Comparison of ENCODE assay signal across 8 cellular contexts in the genomic region with DNA sequence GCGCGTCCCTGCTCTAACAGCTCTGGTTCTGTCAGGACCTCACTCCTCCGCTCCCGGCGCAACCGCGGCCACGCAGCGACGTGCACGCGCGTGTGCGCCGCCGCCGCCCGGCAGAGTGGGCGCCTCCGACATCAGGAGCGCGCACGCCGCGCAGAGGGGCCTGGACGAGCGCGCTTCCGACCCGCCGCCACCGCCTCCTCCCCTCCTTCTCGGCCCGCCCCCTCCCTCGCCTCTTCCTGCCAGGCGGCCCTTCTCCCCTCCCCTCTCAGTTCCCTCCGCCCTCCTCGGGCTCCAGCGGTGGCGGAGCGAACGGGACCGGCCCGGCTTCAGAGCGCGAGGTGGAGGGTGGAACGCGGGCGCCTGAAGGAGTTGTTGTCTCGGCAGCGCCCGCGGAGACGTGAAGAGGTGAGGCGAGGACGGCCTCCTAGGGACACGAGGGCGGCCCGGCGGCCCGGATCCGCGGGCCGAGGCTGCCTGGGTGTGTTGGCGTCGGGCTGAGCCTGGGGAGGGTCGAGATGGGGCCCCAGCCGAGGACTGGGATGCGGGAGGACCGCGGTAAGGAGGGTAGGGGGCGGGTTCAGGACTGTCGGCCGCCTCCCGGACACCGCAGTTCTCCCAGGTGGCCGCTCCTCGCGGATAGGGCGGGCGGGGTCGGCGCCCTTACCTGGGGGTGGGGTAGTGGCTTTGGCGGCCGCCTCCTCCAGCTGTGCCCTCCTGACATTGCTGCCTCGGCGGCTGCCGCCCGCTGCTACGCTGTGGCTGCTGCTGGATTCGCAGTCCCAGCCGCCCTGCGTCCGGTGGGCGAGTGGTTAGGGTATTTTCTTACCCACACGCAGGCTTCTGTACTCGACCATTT. TPM values are rescaled to one million over a fixed set of nuclear protein-coding genes. Genes with fewer than 3 reads are reported as not detected.
A peak's percentile ranks its signal among the peaks of the same experiment; 100 is the strongest.
DNase-seq lines count a peak whose midpoint lies in the region; ATAC-seq and TF ChIP-seq lines count a peak whose summit lies in the region.

A gene (plus strand): TSS at position 268 of the 856 bp plus-strand sequence.

- TF ChIP-seq CTCF in GM10248 (IDR thresholded peaks at IDR 0.05; ENCODE audit: control extremely low read depth, extremely low read depth, low read depth, missing control alignments) (no peak), omental fat pad (IDR thresholded peaks at IDR 0.05) (no peak)

- CTCF ChIA-PET in GM10248 (lab: Yijun Ruan, JAX), result interaction anchor here (1.0 to 3.0 kb wide), 3 partner anchors 12 to 58 kb away, joined by 3 to 14 read pairs (median 4); no protein-coding TSS in a partner anchor

- H3K9me3 Mint-ChIP-seq in activated naive CD8-positive, alpha-beta T cell (ENCODE audit: low read depth), result no peaks in the 10 kb centered on the region

- peaks cover 3% of the 10 kb centered on the region for H3K36me3 Mint-ChIP-seq in activated naive CD8-positive, alpha-beta T cell

- H3K27me3 Mint-ChIP-seq in activated naive CD8-positive, alpha-beta T cell, result no peaks in the 10 kb centered on the region

- ATAC-seq in HG02623 (IDR thresholded peaks at IDR 0.05; ENCODE audit: unreplicated experiment) (peak; percentile 58), omental fat pad (ENCODE audit: low FRiP score) (peak; percentile 97)

- POLR2A ChIA-PET in GM10248 (lab: Yijun Ruan, JAX), result interaction anchor here (0.6 kb wide), 1 partner anchor 284 kb away, joined by 3 read pairs; no protein-coding TSS in a partner anchor

- peak within 1 kb of the TSS; percentile 92 for H3K27ac Mint-ChIP-seq in activated naive CD8-positive, alpha-beta T cell

- peak; percentile 90 for DNase-seq in GM10248 (ENCODE audit: extremely low spot score)
- DNase-seq in NCI-H1105 (lab: John Stamatoyannopoulos, UW), result peak; percentile 95
- DNase-seq in SKM-1 treated with dmso at 0.1 percent for 144 hours (lab: John Stamatoyannopoulos, UW; ENCODE audit: unreplicated experiment), result peak; percentile 97
- peak; percentile 97 for DNase-seq in glomerular visceral epithelial cell (ENCODE audit: extremely low spot score)
- DNase-seq in omental fat pad (ENCODE audit: low spot score), result peak; percentile 47

- H3K27ac ChIP-seq in temporal lobe (ENCODE audit: low read depth, low read length), result peak within 1 kb of the TSS; percentile 45

- H3K4me1 Mint-ChIP-seq in activated naive CD8-positive, alpha-beta T cell (ENCODE audit: low read depth), result peaks cover 52% of the 10 kb centered on the region

- peak within 1 kb of the TSS; percentile 91 for H3K4me3 Mint-ChIP-seq in activated naive CD8-positive, alpha-beta T cell

RNA-seq across cellular contexts. Expression of the gene that starts here (rescaled TPM):
- total RNA-seq in omental fat pad, result 10 to 100 TPM; 31.7 to 49.7 (median 34.3) TPM
- total RNA-seq in temporal lobe, result 91.5 TPM

Comparison
In these comparisons a context has a peak if more than half of its experiments do, and no peak if none do; other contexts are left out.
1. Peak in every context shown above with its lines: DNase-seq, ATAC-seq and H3K27ac ChIP-seq.
2. DNase-seq: peak in every context shown above with its lines; median percentile 97 in SKM-1 treated with dmso at 0.1 percent for 144 hours; 97 in glomerular visceral epithelial cell; 95 in NCI-H1105; 90 in GM10248; 47 in omental fat pad.